ENCODE assay signal across 24 cellular contexts in the genomic region with DNA sequence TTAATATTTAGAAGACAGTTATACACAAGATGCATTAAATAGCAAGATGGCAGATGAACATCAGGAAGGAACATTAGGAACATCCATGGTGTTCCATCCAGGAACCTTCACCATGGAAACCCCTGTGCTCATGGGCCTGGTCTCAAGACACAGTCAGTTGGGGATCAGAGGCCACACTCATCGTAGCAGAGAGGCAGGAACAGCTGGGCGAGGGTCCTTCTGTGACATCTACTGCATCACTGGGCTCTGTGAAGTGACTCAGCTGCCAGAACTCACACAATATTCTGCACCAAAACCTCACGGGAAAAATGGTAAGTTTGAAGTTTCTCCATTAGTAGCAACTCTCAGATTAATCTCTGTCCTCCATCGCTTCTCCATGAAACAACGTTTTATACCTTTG.
"Had no signal": no experiment of that assay in that cellular context is flagged by ENCODE, and none has a peak within 500 bp of the region (broad histone marks: within the 10 kb centered on the region; RNA-seq: fewer than 3 reads in every experiment).

No MANE protein-coding gene starts in this region.

- DNase-seq: islet precursor cell; left ventricle myocardium inferior; mesendoderm; naive B cell; natural killer cell; nephron progenitor cell; occipital lobe; right lobe of liver; stimulated activated CD4-positive, alpha-beta T cell treated with anti-CD3 and anti-CD28 coated beads, Interleukin-4, amount 100 ng/mL, for 24 hours; stimulated activated naive CD4-positive, alpha-beta T cell; tibial artery; trophoblast cell; upper lobe of right lung; uterus had no signal

- H3K9me3 ChIP-seq: left ventricle myocardium inferior, neutrophil, right atrium auricular region, right lobe of liver, suprapubic skin, thoracic aorta, tibial artery, upper lobe of right lung, uterus had no signal

- H3K4me3 ChIP-seq: hepatocyte, left ventricle myocardium inferior, lung, neural progenitor cell, right atrium auricular region, right lobe of liver, skin epidermis, suprapubic skin, thoracic aorta, tibial artery, upper lobe of right lung, uterus had no signal

- H2AFZ ChIP-seq: hepatocyte, neural progenitor cell, parathyroid adenoma had no signal

- H3K27me3 ChIP-seq: neural progenitor cell, neutrophil, right atrium auricular region, right lobe of liver, upper lobe of right lung, uterus had no signal

- H3K4me2 ChIP-seq: hepatocyte, neural progenitor cell had no signal

- H3K36me3 ChIP-seq: left ventricle myocardium inferior, neural progenitor cell, neutrophil, right atrium auricular region, right lobe of liver, suprapubic skin, thoracic aorta, tibial artery, upper lobe of right lung, uterus had no signal

- H3K4me1 ChIP-seq: left ventricle myocardium inferior, neural progenitor cell, right atrium auricular region, right lobe of liver, suprapubic skin, tibial artery, upper lobe of right lung, uterus had no signal

- ATAC-seq: natural killer cell; right lobe of liver; stimulated activated effector memory CD8-positive, alpha-beta T cell treated with anti-CD3 and anti-CD28 coated beads, Interleukin-12 subunit alpha, Interleukin-12 subunit beta, amount 100 ng/mL, for 72 hours; upper lobe of right lung had no signal

- H3K79me2 ChIP-seq: hepatocyte, parathyroid adenoma had no signal

- H3K27ac ChIP-seq: hepatocyte, left ventricle myocardium inferior, neural progenitor cell, neutrophil, parathyroid adenoma, right atrium auricular region, right lobe of liver, skin epidermis, suprapubic skin, thoracic aorta, tibial artery, upper lobe of right lung, uterus had no signal

- H3K9ac ChIP-seq: neural progenitor cell, parathyroid adenoma had no signal
